22 cellular contexts compared by ENCODE assay signal in the genomic region with DNA sequence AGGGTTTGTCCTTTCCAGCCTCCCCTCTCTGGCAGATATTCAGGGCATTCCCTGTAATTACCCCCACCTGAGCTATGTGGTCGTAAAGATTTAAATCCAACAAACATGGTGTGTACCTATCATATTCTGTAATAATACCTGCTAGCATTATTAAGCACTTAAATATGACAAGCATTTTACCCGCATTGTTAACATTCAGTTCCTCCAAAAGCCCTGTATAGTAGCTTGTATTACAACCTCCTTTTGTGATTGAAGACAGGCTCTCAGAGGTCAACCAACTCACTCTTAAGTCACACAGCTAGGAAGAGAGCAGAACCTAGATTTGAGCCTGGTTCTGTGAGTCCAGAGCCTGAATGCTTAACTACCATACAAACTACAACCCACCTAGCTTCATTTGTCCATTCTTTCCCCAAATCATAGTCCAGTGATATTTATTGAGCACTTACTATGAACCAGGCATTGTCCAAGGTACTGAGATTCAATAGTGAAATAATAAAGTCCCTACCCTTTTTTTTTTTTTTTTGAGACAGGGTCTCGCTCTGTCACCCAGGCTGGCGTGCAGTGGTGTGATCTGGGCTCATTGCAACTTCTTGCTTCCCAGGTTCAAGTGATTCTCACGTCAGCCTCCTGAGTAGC. TPM values are rescaled to one million over a fixed set of nuclear protein-coding genes. Genes with fewer than 3 reads are reported as not detected.
A peak's percentile ranks its signal among the peaks of the same experiment; 100 is the strongest.
DNase-seq lines count a peak whose midpoint lies in the region; TF ChIP-seq lines count a peak whose summit lies in the region.
"Had no signal": no experiment of that assay in that cellular context is flagged by ENCODE, and none has a peak within 500 bp of the region (broad histone marks: within the 10 kb centered on the region; RNA-seq: fewer than 3 reads in every experiment).

No MANE protein-coding gene starts in this region.

- TF ChIP-seq CTCF in osteoblast (IDR thresholded peaks at IDR 0.05; ENCODE audit: extremely low read depth, low read depth, low read length) = no peak

- no peaks in the 10 kb centered on the region for H3K79me2 ChIP-seq in osteoblast (ENCODE audit: insufficient read depth, low read length)

- no peaks in the 10 kb centered on the region for H3K4me1 ChIP-seq in osteoblast (ENCODE audit: insufficient read depth, low read length)
- H3K4me1 ChIP-seq: BLaER1 had no signal

- no peak overlapping the region for H3K4me3 ChIP-seq in osteoblast (ENCODE audit: insufficient read depth, low read length)
- H3K4me3 ChIP-seq: BLaER1, PC-9 had no signal

- no peaks in the 10 kb centered on the region for H3K36me3 ChIP-seq in osteoblast (ENCODE audit: insufficient read depth, low read length)
- H3K36me3 ChIP-seq: BLaER1 had no signal

- no peaks in the 10 kb centered on the region for H3K27me3 ChIP-seq in osteoblast (ENCODE audit: insufficient read depth, low read length)
- H3K27me3 ChIP-seq: BLaER1 had no signal

- no peak overlapping the region for H2AFZ ChIP-seq in osteoblast (ENCODE audit: low read length)
- H2AFZ ChIP-seq: PC-9 had no signal

- H3K4me2 ChIP-seq in osteoblast (ENCODE audit: insufficient read depth, low read length) = no peak overlapping the region
- H3K4me2 ChIP-seq: BLaER1, PC-9 had no signal

- no peaks in the 10 kb centered on the region for H3K9me3 ChIP-seq in osteoblast (ENCODE audit: low read depth, low read length)
- H3K9me3 ChIP-seq: BLaER1 had no signal

- DNase-seq in HCEC 1CT = peak; percentile 20
- DNase-seq in M059J (ENCODE audit: low read depth) = peak; percentile 51
- no peak for DNase-seq in epithelial cell of prostate (ENCODE audit: low read depth, low spot score)
- DNase-seq in renal cortical epithelial cell (ENCODE audit: low read depth) = peak; percentile 38
- no peak for DNase-seq in osteoblast (ENCODE audit: insufficient read length, low spot score, missing footprints)
- DNase-seq in caudate nucleus (lab: John Stamatoyannopoulos, UW) = no peak
- DNase-seq in medulla oblongata (ENCODE audit: extremely low spot score) = no peak
- DNase-seq: CD4-positive, CD25-positive, alpha-beta regulatory T cell; DMS153; DND-41; KG1; MM.1S; NCI-H1694; NCI-H2029 treated with DMSO at 0.1 percent for 48 hours; NCI-H2171; NCI-H345; NCI-H510A treated with DMSO at 0.1 percent for 48 hours; NCI-H82; NK-92 treated with Interleukin-12 subunit alpha and Interleukin-12 subunit beta, amount 100 ng/mL, for 24 hours; SHP77 treated with DMSO at 0.1 percent for 48 hours had no signal

- H3K27ac ChIP-seq in epithelial cell of prostate (peak overlapping the region; percentile 38), osteoblast (ENCODE audit: low read depth, low read length) (no peak overlapping the region), caudate nucleus (ENCODE audit: low read depth, low read length) (no peak overlapping the region)
- H3K27ac ChIP-seq: BLaER1, PC-9 had no signal

- no peaks in the 10 kb centered on the region for H4K20me1 ChIP-seq in osteoblast (ENCODE audit: insufficient read depth, low read length)
- H4K20me1 ChIP-seq: BLaER1 had no signal

RNA-seq across cellular contexts. Expression of a gene that starts 13.8 kb away (rescaled TPM):
- total RNA-seq in M059J (2014; rRNA removed; shearing (Covaris generic)) = 20.1 and 28.4 TPM in 2 replicates
- total RNA-seq in renal cortical epithelial cell (55.2 and 100 TPM in 2 replicates), osteoblast (47.0 and 47.4 TPM in 2 replicates)

Comparison
In these comparisons a context has a peak if more than half of its experiments do, and no peak if none do; other contexts are left out.
1. DNase-seq: peak in HCEC 1CT (single experiment), M059J (single experiment) and renal cortical epithelial cell (single experiment); none in epithelial cell of prostate (single experiment), osteoblast (single experiment), caudate nucleus (0 of 61) and medulla oblongata (single experiment).